ENCODE assay signal across 8 cellular contexts in the genomic region with DNA sequence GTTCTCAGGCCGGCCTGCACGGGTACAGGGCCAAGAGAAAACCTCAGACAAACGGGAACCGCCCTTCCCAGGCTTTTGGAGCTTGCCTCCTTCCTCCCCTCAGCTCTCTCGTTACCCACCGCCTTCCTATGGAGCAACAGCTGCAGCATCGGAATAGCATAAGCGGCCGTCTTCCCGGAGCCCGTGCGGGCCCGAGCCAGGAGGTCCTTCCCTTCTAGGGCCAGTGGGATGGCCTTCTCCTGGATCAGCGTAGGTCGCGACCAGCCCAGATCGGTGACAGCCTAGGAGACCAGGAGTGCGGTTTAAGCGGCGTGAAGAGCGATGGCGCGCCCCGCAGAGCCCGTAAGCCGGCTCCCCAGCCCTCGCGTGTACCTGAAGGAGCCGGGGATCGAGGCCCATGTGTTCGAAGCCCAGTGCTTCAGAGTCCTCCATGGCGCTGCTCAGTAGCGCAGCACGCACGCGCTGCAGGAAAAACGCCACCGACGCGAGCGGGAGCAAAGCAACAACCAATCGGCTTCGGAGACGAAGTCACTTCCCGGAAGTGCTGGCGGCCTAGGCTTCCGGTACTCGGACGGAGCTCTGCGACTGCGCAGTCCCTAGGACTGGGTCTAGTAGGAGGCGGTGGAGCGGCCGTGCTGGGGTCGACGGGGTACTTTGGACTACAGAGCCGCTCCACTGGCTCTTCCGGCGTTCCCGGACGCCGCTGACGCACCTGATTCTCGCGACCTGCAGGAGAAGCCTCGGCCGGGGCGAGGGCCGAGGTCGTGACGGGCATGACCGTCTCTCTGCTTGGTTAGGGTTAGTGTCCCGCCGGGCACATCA. TPM values are rescaled to one million over a fixed set of nuclear protein-coding genes. Genes with fewer than 3 reads are reported as not detected.
DNase-seq lines count a peak whose midpoint lies in the region; ATAC-seq and TF ChIP-seq lines count a peak whose summit lies in the region.

A gene with protein sequence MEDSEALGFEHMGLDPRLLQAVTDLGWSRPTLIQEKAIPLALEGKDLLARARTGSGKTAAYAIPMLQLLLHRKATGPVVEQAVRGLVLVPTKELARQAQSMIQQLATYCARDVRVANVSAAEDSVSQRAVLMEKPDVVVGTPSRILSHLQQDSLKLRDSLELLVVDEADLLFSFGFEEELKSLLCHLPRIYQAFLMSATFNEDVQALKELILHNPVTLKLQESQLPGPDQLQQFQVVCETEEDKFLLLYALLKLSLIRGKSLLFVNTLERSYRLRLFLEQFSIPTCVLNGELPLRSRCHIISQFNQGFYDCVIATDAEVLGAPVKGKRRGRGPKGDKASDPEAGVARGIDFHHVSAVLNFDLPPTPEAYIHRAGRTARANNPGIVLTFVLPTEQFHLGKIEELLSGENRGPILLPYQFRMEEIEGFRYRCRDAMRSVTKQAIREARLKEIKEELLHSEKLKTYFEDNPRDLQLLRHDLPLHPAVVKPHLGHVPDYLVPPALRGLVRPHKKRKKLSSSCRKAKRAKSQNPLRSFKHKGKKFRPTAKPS (minus strand): TSS at position 445 of the 822 bp plus-strand sequence. CDS start 13 bp downstream, at position 432.

- peak; percentile 95 for ATAC-seq in effector memory CD8-positive, alpha-beta T cell (replicated peaks)
- ATAC-seq in memory B cell (ENCODE audit: low read depth): peak; percentile 94

- peaks cover 27 to 34% of the 10 kb centered on the region in 2 donors for H3K4me1 Mint-ChIP-seq in effector memory CD8-positive, alpha-beta T cell (ENCODE audit: low read depth in 2 of 2)
- peaks cover 25% of the 10 kb centered on the region for H3K4me1 Mint-ChIP-seq in memory B cell

- H3K27ac Mint-ChIP-seq in effector memory CD8-positive, alpha-beta T cell: peak within 1 kb of the TSS; percentile 99
- H3K27ac Mint-ChIP-seq in memory B cell: peak within 1 kb of the TSS; percentile 94

- CTCF ChIA-PET in activated CD8-positive, alpha-beta memory T cell treated with anti-CD3 and anti-CD28 coated beads for 36 hours (lab: Charles Lee): interaction anchor here (0.6 to 2.6 kb wide), 7 partner anchors 8 to 359 kb away, joined by 3 to 8 read pairs (median 3); partner anchors contain the start of genes PURB and TMED4

- H3K27me3 Mint-ChIP-seq in effector memory CD8-positive, alpha-beta T cell: no peaks in the 10 kb centered on the region
- no peaks in the 10 kb centered on the region for H3K27me3 Mint-ChIP-seq in memory B cell

- DNase-seq in CMK (ENCODE audit: low read depth) (peak; percentile 88), GM20000 (ENCODE audit: low spot score) (peak; percentile 92), HT-29 (ENCODE audit: low spot score) (peak; percentile 98), NOMO-1 (lab: John Stamatoyannopoulos, UW; ENCODE audit: unreplicated experiment in 2 of 2) (peak; percentile 90 to 91), memory B cell (ENCODE audit: low spot score in 2 of 2) (peak; percentile 70 to 79)
- peak; percentile 80 to 88 (median 87) for DNase-seq in effector memory CD8-positive, alpha-beta T cell
- peak; percentile 81 for DNase-seq in stimulated activated CD8-positive, alpha-beta memory T cell treated with anti-CD3 and anti-CD28 coated beads, Interleukin-12 subunit alpha, Interleukin-12 subunit beta, amount 100 ng/mL, for 24 hours (ENCODE audit: extremely low read depth)

- peak within 1 kb of the TSS; percentile 96 for H3K4me3 Mint-ChIP-seq in effector memory CD8-positive, alpha-beta T cell
- peak within 1 kb of the TSS; percentile 89 for H3K4me3 Mint-ChIP-seq in memory B cell

- POLR2A ChIA-PET in activated CD8-positive, alpha-beta memory T cell treated with anti-CD3 and anti-CD28 coated beads for 36 hours (lab: Charles Lee): interaction anchor here (0.5 to 2.6 kb wide), 12 partner anchors 8 to 720 kb away, joined by 3 to 11 read pairs (median 4); partner anchors contain the start of genes NUDCD3, OGDH and TMED4

- TF ChIP-seq CTCF in GM20000 (IDR thresholded peaks at IDR 0.05; ENCODE audit: extremely low read depth, missing control alignments): no peak

- H3K9me3 Mint-ChIP-seq in effector memory CD8-positive, alpha-beta T cell: no peaks in the 10 kb centered on the region
- no peaks in the 10 kb centered on the region for H3K9me3 Mint-ChIP-seq in memory B cell

- peaks cover 77% of the 10 kb centered on the region for H3K36me3 Mint-ChIP-seq in effector memory CD8-positive, alpha-beta T cell (ENCODE audit: insufficient read depth)
- peaks cover 20% of the 10 kb centered on the region for H3K36me3 Mint-ChIP-seq in memory B cell

RNA-seq across cellular contexts. Expression of the gene that starts here (rescaled TPM):
- 147 and 164 TPM in 2 replicates for total RNA-seq in HT-29 (2014; rRNA removed; shearing (Covaris generic))
- total RNA-seq in activated CD8-positive, alpha-beta memory T cell treated with anti-CD3 and anti-CD28 coated beads for 36 hours: 100 to 1,000 TPM; 144 to 155 TPM

Comparison
In these comparisons a context has a peak if more than half of its experiments do, and no peak if none do; other contexts are left out.
1. Peak in every context shown above with its lines: DNase-seq and ATAC-seq.